In the genomic region with DNA sequence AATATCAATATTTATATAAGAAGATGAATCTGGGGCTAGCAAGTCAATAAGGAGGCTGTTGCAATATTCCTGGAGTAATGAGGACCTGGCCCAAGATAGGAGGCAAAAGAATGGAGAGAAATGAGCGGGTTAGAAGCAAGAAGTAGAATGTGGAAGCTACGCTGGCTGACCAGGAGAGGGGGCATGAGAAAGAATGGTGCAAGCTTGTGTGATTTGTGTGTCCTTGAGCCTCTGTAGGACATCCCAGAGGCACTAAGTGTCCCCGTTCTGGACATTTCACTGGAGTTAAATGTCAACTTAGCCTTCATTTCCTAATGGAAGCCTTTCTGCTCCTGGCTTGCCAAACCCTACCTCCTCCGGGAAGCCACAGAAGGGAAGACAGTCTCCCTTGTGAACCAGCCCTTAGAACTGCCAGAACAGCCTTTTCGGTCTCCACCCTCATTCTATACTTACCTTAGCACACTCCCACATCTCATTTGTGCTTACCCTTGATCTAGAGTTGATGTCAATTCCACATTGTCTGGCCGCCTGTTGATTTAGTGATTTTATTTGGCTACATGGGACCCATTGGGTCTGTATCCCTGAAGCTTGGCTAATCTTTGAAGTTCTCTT, we compare ENCODE assay signal across 1 cellular context.
TF ChIP-seq lines count a peak whose summit lies in the region.

No MANE protein-coding gene starts in this region.

TF ChIP-seq in HepG2, 621 proteins besides CTCF, POLR2A, EP300 and RAD21 (continued from another document and continues in another):
- TF ChIP-seq, protein P1, sequence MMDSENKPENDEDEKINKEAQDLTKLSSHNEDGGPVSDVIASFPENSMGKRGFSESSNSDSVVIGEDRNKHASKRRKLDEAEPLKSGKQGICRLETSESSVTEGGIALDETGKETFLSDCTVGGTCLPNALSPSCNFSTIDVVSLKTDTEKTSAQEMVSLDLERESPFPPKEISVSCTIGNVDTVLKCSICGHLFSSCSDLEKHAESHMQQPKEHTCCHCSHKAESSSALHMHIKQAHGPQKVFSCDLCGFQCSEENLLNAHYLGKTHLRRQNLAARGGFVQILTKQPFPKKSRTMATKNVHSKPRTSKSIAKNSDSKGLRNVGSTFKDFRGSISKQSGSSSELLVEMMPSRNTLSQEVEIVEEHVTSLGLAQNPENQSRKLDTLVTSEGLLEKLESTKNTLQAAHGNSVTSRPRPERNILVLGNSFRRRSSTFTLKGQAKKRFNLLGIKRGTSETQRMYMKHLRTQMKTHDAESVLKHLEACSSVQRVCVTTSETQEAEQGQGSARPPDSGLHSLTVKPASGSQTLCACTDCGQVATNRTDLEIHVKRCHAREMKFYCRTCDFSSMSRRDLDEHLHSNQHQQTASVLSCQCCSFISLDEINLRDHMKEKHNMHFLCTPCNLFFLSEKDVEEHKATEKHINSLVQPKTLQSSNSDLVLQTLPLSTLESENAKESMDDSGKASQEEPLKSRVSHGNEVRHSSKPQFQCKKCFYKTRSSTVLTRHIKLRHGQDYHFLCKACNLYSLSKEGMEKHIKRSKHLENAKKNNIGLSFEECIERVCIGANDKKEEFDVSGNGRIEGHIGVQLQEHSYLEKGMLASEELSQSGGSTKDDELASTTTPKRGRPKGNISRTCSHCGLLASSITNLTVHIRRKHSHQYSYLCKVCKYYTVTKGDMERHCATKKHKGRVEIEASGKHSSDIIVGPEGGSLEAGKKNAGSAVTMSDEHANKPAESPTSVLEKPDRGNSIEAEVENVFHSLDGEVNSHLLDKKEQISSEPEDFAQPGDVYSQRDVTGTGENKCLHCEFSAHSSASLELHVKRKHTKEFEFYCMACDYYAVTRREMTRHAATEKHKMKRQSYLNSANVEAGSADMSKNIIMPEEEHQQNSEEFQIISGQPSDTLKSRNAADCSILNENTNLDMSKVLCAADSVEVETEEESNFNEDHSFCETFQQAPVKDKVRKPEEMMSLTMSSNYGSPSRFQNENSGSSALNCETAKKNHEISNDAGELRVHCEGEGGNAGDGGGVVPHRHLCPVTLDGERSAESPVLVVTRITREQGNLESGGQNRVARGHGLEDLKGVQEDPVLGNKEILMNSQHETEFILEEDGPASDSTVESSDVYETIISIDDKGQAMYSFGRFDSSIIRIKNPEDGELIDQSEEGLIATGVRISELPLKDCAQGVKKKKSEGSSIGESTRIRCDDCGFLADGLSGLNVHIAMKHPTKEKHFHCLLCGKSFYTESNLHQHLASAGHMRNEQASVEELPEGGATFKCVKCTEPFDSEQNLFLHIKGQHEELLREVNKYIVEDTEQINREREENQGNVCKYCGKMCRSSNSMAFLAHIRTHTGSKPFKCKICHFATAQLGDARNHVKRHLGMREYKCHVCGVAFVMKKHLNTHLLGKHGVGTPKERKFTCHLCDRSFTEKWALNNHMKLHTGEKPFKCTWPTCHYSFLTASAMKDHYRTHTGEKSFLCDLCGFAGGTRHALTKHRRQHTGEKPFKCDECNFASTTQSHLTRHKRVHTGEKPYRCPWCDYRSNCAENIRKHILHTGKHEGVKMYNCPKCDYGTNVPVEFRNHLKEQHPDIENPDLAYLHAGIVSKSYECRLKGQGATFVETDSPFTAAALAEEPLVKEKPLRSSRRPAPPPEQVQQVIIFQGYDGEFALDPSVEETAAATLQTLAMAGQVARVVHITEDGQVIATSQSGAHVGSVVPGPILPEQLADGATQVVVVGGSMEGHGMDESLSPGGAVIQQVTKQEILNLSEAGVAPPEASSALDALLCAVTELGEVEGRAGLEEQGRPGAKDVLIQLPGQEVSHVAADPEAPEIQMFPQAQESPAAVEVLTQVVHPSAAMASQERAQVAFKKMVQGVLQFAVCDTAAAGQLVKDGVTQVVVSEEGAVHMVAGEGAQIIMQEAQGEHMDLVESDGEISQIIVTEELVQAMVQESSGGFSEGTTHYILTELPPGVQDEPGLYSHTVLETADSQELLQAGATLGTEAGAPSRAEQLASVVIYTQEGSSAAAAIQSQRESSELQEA (CRISPR knock-in tag; IDR thresholded peaks at IDR 0.05; ENCODE audit: not compliant biosample characterization): no peak
- TF ChIP-seq ZKSCAN8 (CRISPR knock-in tag; IDR thresholded peaks at IDR 0.05; ENCODE audit: borderline replicate concordance) (no peak), KDM3A (CRISPR knock-in tag; IDR thresholded peaks at IDR 0.05; ENCODE audit: low read depth) (no peak), RELA (CRISPR knock-in tag; IDR thresholded peaks at IDR 0.05) (no peak), HIVEP1 (CRISPR knock-in tag; IDR thresholded peaks at IDR 0.05) (no peak), NR2F1 (CRISPR knock-in tag; IDR thresholded peaks at IDR 0.05) (no peak), TFAP4 (IDR thresholded peaks at IDR 0.05; ENCODE audit: borderline replicate concordance, low read depth) (no peak), FOXM1 (CRISPR knock-in tag; IDR thresholded peaks at IDR 0.05) (no peak), THAP9 (CRISPR knock-in tag; IDR thresholded peaks at IDR 0.05; ENCODE audit: borderline replicate concordance) (no peak), HMG20B (CRISPR knock-in tag; conservative IDR thresholded peaks at IDR 0.05) (no peak), ZNF607 (CRISPR knock-in tag; IDR thresholded peaks at IDR 0.05; ENCODE audit: borderline replicate concordance) (no peak), CBX2 (IDR thresholded peaks at IDR 0.05; ENCODE audit: low read depth, low read length) (no peak), CBX2 (CRISPR knock-in tag; IDR thresholded peaks at IDR 0.05; ENCODE audit: low read depth) (no peak), ZNF513 (CRISPR knock-in tag; conservative IDR thresholded peaks at IDR 0.05) (no peak), ZNF616 (CRISPR knock-in tag; IDR thresholded peaks at IDR 0.05; ENCODE audit: low read depth) (no peak), ZNF530 (CRISPR knock-in tag; IDR thresholded peaks at IDR 0.05; ENCODE audit: low read depth) (no peak), KAT8 (CRISPR knock-in tag; IDR thresholded peaks at IDR 0.05) (no peak), CREB1 (IDR thresholded peaks at IDR 0.05) (no peak), CREB1 (CRISPR knock-in tag; IDR thresholded peaks at IDR 0.05) (no peak), ZNF850 (CRISPR knock-in tag; conservative IDR thresholded peaks at IDR 0.05) (no peak), CBX5 (CRISPR knock-in tag; IDR thresholded peaks at IDR 0.05; ENCODE audit: borderline replicate concordance) (no peak), ESRRA (CRISPR knock-in tag; IDR thresholded peaks at IDR 0.05; ENCODE audit: low read depth) (0 out of 2 replicates have a peak, but pooled peaks have one; percentile 66), KLF9 (CRISPR knock-in tag; IDR thresholded peaks at IDR 0.05; ENCODE audit: low read depth) (no peak), ZNF18 (CRISPR knock-in tag; IDR thresholded peaks at IDR 0.05; ENCODE audit: insufficient replicate concordance) (no peak), EHMT2 (IDR thresholded peaks at IDR 0.05; ENCODE audit: borderline replicate concordance, low read depth, low read length) (no peak), ZNF33B (CRISPR knock-in tag; IDR thresholded peaks at IDR 0.05) (no peak)
- TF ChIP-seq, protein P2, sequence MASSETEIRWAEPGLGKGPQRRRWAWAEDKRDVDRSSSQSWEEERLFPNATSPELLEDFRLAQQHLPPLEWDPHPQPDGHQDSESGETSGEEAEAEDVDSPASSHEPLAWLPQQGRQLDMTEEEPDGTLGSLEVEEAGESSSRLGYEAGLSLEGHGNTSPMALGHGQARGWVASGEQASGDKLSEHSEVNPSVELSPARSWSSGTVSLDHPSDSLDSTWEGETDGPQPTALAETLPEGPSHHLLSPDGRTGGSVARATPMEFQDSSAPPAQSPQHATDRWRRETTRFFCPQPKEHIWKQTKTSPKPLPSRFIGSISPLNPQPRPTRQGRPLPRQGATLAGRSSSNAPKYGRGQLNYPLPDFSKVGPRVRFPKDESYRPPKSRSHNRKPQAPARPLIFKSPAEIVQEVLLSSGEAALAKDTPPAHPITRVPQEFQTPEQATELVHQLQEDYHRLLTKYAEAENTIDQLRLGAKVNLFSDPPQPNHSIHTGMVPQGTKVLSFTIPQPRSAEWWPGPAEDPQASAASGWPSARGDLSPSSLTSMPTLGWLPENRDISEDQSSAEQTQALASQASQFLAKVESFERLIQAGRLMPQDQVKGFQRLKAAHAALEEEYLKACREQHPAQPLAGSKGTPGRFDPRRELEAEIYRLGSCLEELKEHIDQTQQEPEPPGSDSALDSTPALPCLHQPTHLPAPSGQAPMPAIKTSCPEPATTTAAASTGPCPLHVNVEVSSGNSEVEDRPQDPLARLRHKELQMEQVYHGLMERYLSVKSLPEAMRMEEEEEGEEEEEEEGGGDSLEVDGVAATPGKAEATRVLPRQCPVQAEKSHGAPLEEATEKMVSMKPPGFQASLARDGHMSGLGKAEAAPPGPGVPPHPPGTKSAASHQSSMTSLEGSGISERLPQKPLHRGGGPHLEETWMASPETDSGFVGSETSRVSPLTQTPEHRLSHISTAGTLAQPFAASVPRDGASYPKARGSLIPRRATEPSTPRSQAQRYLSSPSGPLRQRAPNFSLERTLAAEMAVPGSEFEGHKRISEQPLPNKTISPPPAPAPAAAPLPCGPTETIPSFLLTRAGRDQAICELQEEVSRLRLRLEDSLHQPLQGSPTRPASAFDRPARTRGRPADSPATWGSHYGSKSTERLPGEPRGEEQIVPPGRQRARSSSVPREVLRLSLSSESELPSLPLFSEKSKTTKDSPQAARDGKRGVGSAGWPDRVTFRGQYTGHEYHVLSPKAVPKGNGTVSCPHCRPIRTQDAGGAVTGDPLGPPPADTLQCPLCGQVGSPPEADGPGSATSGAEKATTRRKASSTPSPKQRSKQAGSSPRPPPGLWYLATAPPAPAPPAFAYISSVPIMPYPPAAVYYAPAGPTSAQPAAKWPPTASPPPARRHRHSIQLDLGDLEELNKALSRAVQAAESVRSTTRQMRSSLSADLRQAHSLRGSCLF (CRISPR knock-in tag; IDR thresholded peaks at IDR 0.05; ENCODE audit: borderline replicate concordance): no peak
- TF ChIP-seq, protein P3, sequence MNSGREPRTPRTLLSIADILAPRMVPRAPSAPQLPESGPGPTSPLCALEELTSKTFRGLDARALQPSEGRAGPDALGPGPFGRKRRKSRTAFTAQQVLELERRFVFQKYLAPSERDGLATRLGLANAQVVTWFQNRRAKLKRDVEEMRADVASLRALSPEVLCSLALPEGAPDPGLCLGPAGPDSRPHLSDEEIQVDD (CRISPR knock-in tag; IDR thresholded peaks at IDR 0.05; ENCODE audit: borderline replicate concordance): no peak
- TF ChIP-seq, protein P4, sequence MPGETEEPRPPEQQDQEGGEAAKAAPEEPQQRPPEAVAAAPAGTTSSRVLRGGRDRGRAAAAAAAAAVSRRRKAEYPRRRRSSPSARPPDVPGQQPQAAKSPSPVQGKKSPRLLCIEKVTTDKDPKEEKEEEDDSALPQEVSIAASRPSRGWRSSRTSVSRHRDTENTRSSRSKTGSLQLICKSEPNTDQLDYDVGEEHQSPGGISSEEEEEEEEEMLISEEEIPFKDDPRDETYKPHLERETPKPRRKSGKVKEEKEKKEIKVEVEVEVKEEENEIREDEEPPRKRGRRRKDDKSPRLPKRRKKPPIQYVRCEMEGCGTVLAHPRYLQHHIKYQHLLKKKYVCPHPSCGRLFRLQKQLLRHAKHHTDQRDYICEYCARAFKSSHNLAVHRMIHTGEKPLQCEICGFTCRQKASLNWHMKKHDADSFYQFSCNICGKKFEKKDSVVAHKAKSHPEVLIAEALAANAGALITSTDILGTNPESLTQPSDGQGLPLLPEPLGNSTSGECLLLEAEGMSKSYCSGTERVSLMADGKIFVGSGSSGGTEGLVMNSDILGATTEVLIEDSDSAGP (CRISPR knock-in tag; IDR thresholded peaks at IDR 0.05; ENCODE audit: borderline replicate concordance): no peak
- TF ChIP-seq, protein P5, sequence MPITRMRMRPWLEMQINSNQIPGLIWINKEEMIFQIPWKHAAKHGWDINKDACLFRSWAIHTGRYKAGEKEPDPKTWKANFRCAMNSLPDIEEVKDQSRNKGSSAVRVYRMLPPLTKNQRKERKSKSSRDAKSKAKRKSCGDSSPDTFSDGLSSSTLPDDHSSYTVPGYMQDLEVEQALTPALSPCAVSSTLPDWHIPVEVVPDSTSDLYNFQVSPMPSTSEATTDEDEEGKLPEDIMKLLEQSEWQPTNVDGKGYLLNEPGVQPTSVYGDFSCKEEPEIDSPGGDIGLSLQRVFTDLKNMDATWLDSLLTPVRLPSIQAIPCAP (CRISPR knock-in tag; IDR thresholded peaks at IDR 0.05; ENCODE audit: low read depth): no peak
